In genomic region chr1:234848972-234849641, GRCh38 we compare ENCODE assay signal across 9 cellular contexts.
DNase-seq lines count a peak whose midpoint lies in the region; ATAC-seq and TF ChIP-seq lines count a peak whose summit lies in the region.
"Had no signal": no experiment of that assay in that cellular context is flagged by ENCODE, and none has a peak within 500 bp of the region (broad histone marks: within the 10 kb centered on the region; RNA-seq: fewer than 3 reads in every experiment).

No MANE protein-coding gene starts in this region.

- H3K9ac ChIP-seq in OCI-LY3 (ENCODE audit: low read length) (no peak overlapping the region), rectal smooth muscle tissue (ENCODE audit: low read length) (no peak overlapping the region)

- H3K4me3 ChIP-seq in OCI-LY3 (ENCODE audit: low read length), result no peak overlapping the region
- no peak overlapping the region for H3K4me3 ChIP-seq in rectal smooth muscle tissue (ENCODE audit: low read length)
- H3K4me3 ChIP-seq: cardiac muscle cell had no signal

- no peaks in the 10 kb centered on the region for H4K20me1 ChIP-seq in OCI-LY3 (ENCODE audit: insufficient read depth, low read length)

- 0 out of 2 replicates have a peak overlapping the region, but pooled peaks have one; percentile 10 for H2AFZ ChIP-seq in OCI-LY3 (ENCODE audit: low read depth, low read length)

- H3K9me3 ChIP-seq in OCI-LY3 (ENCODE audit: insufficient read depth, low read length), result no peaks in the 10 kb centered on the region

- ATAC-seq in HG03108 (IDR thresholded peaks at IDR 0.05; ENCODE audit: unreplicated experiment) (no peak), HG03571 (IDR thresholded peaks at IDR 0.05; ENCODE audit: unreplicated experiment) (no peak), HG03095 (IDR thresholded peaks at IDR 0.05; ENCODE audit: unreplicated experiment) (no peak)

- H3K79me2 ChIP-seq in OCI-LY3 (ENCODE audit: low read length), result no peaks in the 10 kb centered on the region

- H3K27me3 ChIP-seq in OCI-LY3 (ENCODE audit: low read depth, low read length) (no peaks in the 10 kb centered on the region), rectal smooth muscle tissue (ENCODE audit: control insufficient read depth, insufficient read depth, low read length) (no peaks in the 10 kb centered on the region)
- H3K27me3 ChIP-seq: cardiac muscle cell had no signal

- peaks cover 50% of the 10 kb centered on the region for H3K4me1 ChIP-seq in OCI-LY3 (ENCODE audit: low read length)
- peaks cover 2% of the 10 kb centered on the region for H3K4me1 ChIP-seq in rectal smooth muscle tissue (ENCODE audit: control insufficient read depth, insufficient read depth, low read length)

- H3K27ac ChIP-seq in OCI-LY3 (ENCODE audit: low read length), result no peak overlapping the region
- no peak overlapping the region for H3K27ac ChIP-seq in epithelial cell of prostate
- peak overlapping the region; percentile 9 for H3K27ac ChIP-seq in rectal smooth muscle tissue (ENCODE audit: low read depth, low read length)
- H3K27ac ChIP-seq: cardiac muscle cell had no signal

- H3K36me3 ChIP-seq in OCI-LY3 (replicated peaks; ENCODE audit: low read depth, low read length), result no peaks in the 10 kb centered on the region
- H3K36me3 ChIP-seq in rectal smooth muscle tissue (ENCODE audit: control insufficient read depth, insufficient read depth, low read length), result no peaks in the 10 kb centered on the region
- H3K36me3 ChIP-seq: cardiac muscle cell had no signal

- no peak for TF ChIP-seq CTCF in OCI-LY3 (IDR thresholded peaks at IDR 0.05; ENCODE audit: low read depth, low read length)

- no peak overlapping the region for H3K4me2 ChIP-seq in OCI-LY3 (ENCODE audit: low read length)

- DNase-seq in GM04503 (ENCODE audit: low read depth) (peak; percentile 89), epithelial cell of prostate (ENCODE audit: low read depth, low spot score) (peak; percentile 69), NCI-H446 (lab: John Stamatoyannopoulos, UW) (no peak)

Comparison
In these comparisons a context has a peak if more than half of its experiments do, and no peak if none do; other contexts are left out.
1. DNase-seq: peak in GM04503 (single experiment) and epithelial cell of prostate (single experiment); none in NCI-H446 (0 of 2).